ENCODE assay signal across 8 cellular contexts in the genomic region with DNA sequence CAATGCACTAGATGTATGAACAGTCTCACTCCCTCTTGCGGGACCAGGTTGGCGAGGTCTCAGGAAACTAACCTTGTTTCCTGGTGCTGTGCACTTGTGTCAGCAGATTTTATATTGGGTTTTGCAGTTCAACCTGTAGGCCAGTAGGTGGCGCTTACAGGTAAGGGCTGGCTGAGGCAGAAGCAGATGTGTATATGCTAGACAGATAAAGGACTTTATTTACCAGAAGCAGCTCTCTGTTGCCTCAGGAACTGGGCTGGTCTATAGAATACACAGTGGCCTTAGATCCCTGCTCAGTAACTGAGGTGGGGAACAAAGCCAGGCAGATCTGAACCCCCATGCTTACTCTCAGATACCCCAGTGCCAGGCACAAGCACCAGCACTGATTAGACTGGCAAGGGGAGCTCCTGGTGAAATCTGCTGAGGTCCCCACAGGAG.
DNase-seq lines count a peak whose midpoint lies in the region; ATAC-seq and TF ChIP-seq lines count a peak whose summit lies in the region.

No MANE protein-coding gene starts in this region.

- DNase-seq in GM12864 (ENCODE audit: low read depth): peak; percentile 27
- peak; percentile 7 to 79 for DNase-seq in NCI-H524 (lab: John Stamatoyannopoulos, UW)
- peak; percentile 15 to 40 for DNase-seq in activated CD4-positive, alpha-beta T cell treated with anti-CD3 and anti-CD28 coated beads, Interleukin-2, amount 50 U/mL, for 48 hours
- DNase-seq in epithelial cell of prostate (ENCODE audit: low read depth, low spot score): peak; percentile 14
- peak; percentile 23 for DNase-seq in neuronal stem cell (ENCODE audit: low spot score)
- DNase-seq in NCI-H446 treated with DMSO at 0.1 percent for 48 hours (lab: John Stamatoyannopoulos, UW): no peak
- DNase-seq in UCSD-AML1 (lab: John Stamatoyannopoulos, UW; ENCODE audit: unreplicated experiment): no peak

- H2BK12ac ChIP-seq in neuronal stem cell (ENCODE audit: low read length): no peak overlapping the region

- no peak overlapping the region for H3K4me2 ChIP-seq in neuronal stem cell (ENCODE audit: insufficient read depth, low read length, poor library complexity, severe bottlenecking)

- H2BK5ac ChIP-seq in neuronal stem cell (ENCODE audit: low read length): no peak overlapping the region

- H4K8ac ChIP-seq in neuronal stem cell (ENCODE audit: low read depth, low read length): no peak overlapping the region

- H3K9ac ChIP-seq in neuronal stem cell (ENCODE audit: low read depth, low read length, poor library complexity): no peak overlapping the region

- peak overlapping the region; percentile 6 for H3K18ac ChIP-seq in neuronal stem cell (ENCODE audit: low read length)

- H3K27me3 ChIP-seq in neuronal stem cell (ENCODE audit: control insufficient read depth in 3 of 3, insufficient read depth in 3 of 3, low read depth in 1 of 3, low read length in 3 of 3): no peaks in the 10 kb centered on the region

- no peak overlapping the region for H2BK120ac ChIP-seq in neuronal stem cell (ENCODE audit: low read depth, low read length)

- H4K91ac ChIP-seq in neuronal stem cell (ENCODE audit: low read depth, low read length, poor library complexity): no peak overlapping the region

- no CpG with 5 or more reads among the region's 3 CpGs for WGBS in neuronal stem cell (ENCODE audit: extremely low coverage in 2 of 2, insufficient read length in 2 of 2, insufficient replicate concordance in 1 of 2), 2 donors

- H3K4me1 ChIP-seq in neuronal stem cell (ENCODE audit: control insufficient read depth in 2 of 2, insufficient read depth in 1 of 2, low read depth in 1 of 2, low read length in 2 of 2): no peaks in the 10 kb centered on the region

- no peak overlapping the region for H3K23ac ChIP-seq in neuronal stem cell (ENCODE audit: low read depth, low read length, poor library complexity)

- TF ChIP-seq CTCF in GM12864 (IDR thresholded peaks at IDR 0.05; ENCODE audit: low read depth, low read length, missing control alignments): peak; percentile 93

- no peak overlapping the region for H2AK5ac ChIP-seq in neuronal stem cell (ENCODE audit: low read depth, low read length)

- H3K27ac ChIP-seq in epithelial cell of prostate (no peak overlapping the region), neuronal stem cell (replicated peaks; ENCODE audit: low read length) (no peak overlapping the region)

- ATAC-seq in HG02938 (IDR thresholded peaks at IDR 0.05; ENCODE audit: unreplicated experiment): peak; percentile 79

- H3K9me3 ChIP-seq in neuronal stem cell (replicated peaks in 1 of 2; ENCODE audit: control insufficient read depth in 2 of 2, insufficient read depth in 1 of 2, low read depth in 1 of 2, low read length in 2 of 2): peaks cover 0 to 5% of the 10 kb centered on the region in 2 donors

- no peak overlapping the region for H3K14ac ChIP-seq in neuronal stem cell (ENCODE audit: low read length)

- no peaks in the 10 kb centered on the region for H3K36me3 ChIP-seq in neuronal stem cell (replicated peaks in 1 of 2; ENCODE audit: control insufficient read depth in 2 of 2, insufficient read depth in 2 of 2, low read length in 2 of 2)

- H2BK15ac ChIP-seq in neuronal stem cell (ENCODE audit: low read length): peak overlapping the region; percentile 2

- H3K79me1 ChIP-seq in neuronal stem cell (ENCODE audit: low read depth, low read length): no peaks in the 10 kb centered on the region

- H2AFZ ChIP-seq in neuronal stem cell (ENCODE audit: low read length): no peak overlapping the region

- no peak overlapping the region for H3K4ac ChIP-seq in neuronal stem cell (ENCODE audit: low read length)

- no peak overlapping the region for H3K4me3 ChIP-seq in GM12864 (ENCODE audit: low read depth, low read length)
- no peak overlapping the region for H3K4me3 ChIP-seq in neuronal stem cell (ENCODE audit: low read length in 2 of 2)

Comparison
In these comparisons a context has a peak if more than half of its experiments do, and no peak if none do; other contexts are left out.
1. DNase-seq: peak in GM12864 (single experiment), NCI-H524 (2 of 2), activated CD4-positive, alpha-beta T cell treated with anti-CD3 and anti-CD28 coated beads, Interleukin-2, amount 50 U/mL, for 48 hours (2 of 2), epithelial cell of prostate (single experiment) and neuronal stem cell (single experiment); none in NCI-H446 treated with DMSO at 0.1 percent for 48 hours (single experiment) and UCSD-AML1 (single experiment).